ENCODE assay signal across 20 cellular contexts in genomic region chr19:42204684-42205083, GRCh38. TPM values are rescaled to one million over a fixed set of nuclear protein-coding genes. Genes with fewer than 3 reads are reported as not detected.
DNase-seq lines count a peak whose midpoint lies in the region; ATAC-seq, FAIRE-seq and TF ChIP-seq lines count a peak whose summit lies in the region.
"Had no signal": no experiment of that assay in that cellular context is flagged by ENCODE, and none has a peak within 500 bp of the region (broad histone marks: within the 10 kb centered on the region; RNA-seq: fewer than 3 reads in every experiment).

No MANE protein-coding gene starts in this region.

- no peaks in the 10 kb centered on the region for H3K9me3 ChIP-seq in A549
- H3K9me3 ChIP-seq in CD8-positive, alpha-beta memory T cell (ENCODE audit: low read length) = no peaks in the 10 kb centered on the region
- H3K9me3 ChIP-seq: body of pancreas, Caco-2, heart right ventricle, sigmoid colon had no signal

- no peak for ATAC-seq in A549
- no peak for ATAC-seq in activated CD8-positive, alpha-beta T cell treated with anti-CD3 and anti-CD28 coated beads for 36 hours
- ATAC-seq in HG03442 (IDR thresholded peaks at IDR 0.05; ENCODE audit: unreplicated experiment) = no peak
- ATAC-seq: body of pancreas, heart right ventricle had no signal

- no peaks in the 10 kb centered on the region for H3K27me3 ChIP-seq in CD8-positive, alpha-beta memory T cell (ENCODE audit: insufficient read depth, low read length, poor library complexity, severe bottlenecking)
- H3K27me3 ChIP-seq: body of pancreas, heart right ventricle, sigmoid colon had no signal

- H3K36me3 ChIP-seq in CD8-positive, alpha-beta memory T cell (ENCODE audit: insufficient read depth, low read length) = peaks cover 57% of the 10 kb centered on the region

- H3K27me3 Mint-ChIP-seq in CD8-positive, alpha-beta memory T cell = no peaks in the 10 kb centered on the region
- no peaks in the 10 kb centered on the region for H3K27me3 Mint-ChIP-seq in activated CD8-positive, alpha-beta T cell treated with anti-CD3 and anti-CD28 coated beads for 36 hours

- FAIRE-seq in A549 (lab: Jason Lieb, UNC) = peak; percentile 23
- FAIRE-seq: keratinocyte had no signal

- POLR2A ChIA-PET in A549 (lab: Yijun Ruan, JAX) = interaction anchor here (0.7 kb wide), 1 partner anchor 140 kb away, joined by 8 read pairs; no protein-coding TSS in a partner anchor
- POLR2A ChIA-PET in CD8-positive, alpha-beta memory T cell (lab: Charles Lee) = no interaction called here
- POLR2A ChIA-PET in activated CD8-positive, alpha-beta T cell treated with anti-CD3 and anti-CD28 coated beads for 36 hours (lab: Charles Lee) = no interaction called here
- POLR2A ChIA-PET in GM10248 (lab: Yijun Ruan, JAX) = interaction anchor here (0.6 kb wide), 1 partner anchor 119 kb away, joined by 3 read pairs; no protein-coding TSS in a partner anchor

- H3K4me2 ChIP-seq in A549 = no peak overlapping the region

- TF ChIP-seq CTCF in A549 (IDR thresholded peaks at IDR 0.05) = no peak
- no peak for TF ChIP-seq CTCF in activated CD8-positive, alpha-beta T cell treated with anti-CD3 and anti-CD28 coated beads for 36 hours (IDR thresholded peaks at IDR 0.05)
- no peak for TF ChIP-seq CTCF in GM10248 (IDR thresholded peaks at IDR 0.05; ENCODE audit: control extremely low read depth, extremely low read depth, low read depth, missing control alignments)
- TF ChIP-seq CTCF in lower leg skin (IDR thresholded peaks at IDR 0.05) = no peak

- WGBS in A549 (ENCODE audit: missing lambda C conversion rate) = 91% methylated on average over 6 of the region's 6 CpGs
- whole genome bisulfite sequencing in lower leg skin, 2 donors = 86 to 91% methylated on average over 6 of the region's 6 CpGs

- no peak overlapping the region for H3K27ac ChIP-seq in A549
- H3K27ac ChIP-seq in CD8-positive, alpha-beta memory T cell (ENCODE audit: low read depth, low read length) = no peak overlapping the region
- H3K27ac ChIP-seq: body of pancreas, heart right ventricle, parathyroid adenoma, sigmoid colon, WERI-Rb-1 had no signal

- H3K27ac Mint-ChIP-seq in CD8-positive, alpha-beta memory T cell = peak overlapping the region; percentile 30 to 97 (median 84)
- peak overlapping the region; percentile 56 for H3K27ac Mint-ChIP-seq in activated CD8-positive, alpha-beta T cell treated with anti-CD3 and anti-CD28 coated beads for 36 hours

- peaks cover 11 to 90% (median 21%) of the 10 kb centered on the region in 3 donors for H3K36me3 Mint-ChIP-seq in CD8-positive, alpha-beta memory T cell
- peaks cover 57% of the 10 kb centered on the region for H3K36me3 Mint-ChIP-seq in activated CD8-positive, alpha-beta T cell treated with anti-CD3 and anti-CD28 coated beads for 36 hours (ENCODE audit: low read depth)

- no peak for DNase-seq in A549 (ENCODE audit: low read depth in 1 of 2, low spot score in 1 of 2)
- no peak for DNase-seq in CD8-positive, alpha-beta memory T cell
- no peak for DNase-seq in activated CD8-positive, alpha-beta T cell treated with anti-CD3 and anti-CD28 coated beads for 36 hours
- DNase-seq in iPS-NIHi7 (ENCODE audit: extremely low spot score) = peak; percentile 68
- no peak for DNase-seq in GM10248 (ENCODE audit: extremely low spot score)
- no peak for DNase-seq in NCI-H2171 treated with DMSO at 0.1 percent for 48 hours (lab: John Stamatoyannopoulos, UW)
- DNase-seq in lower leg skin (ENCODE audit: low spot score in 2 of 2) = no peak
- DNase-seq: body of pancreas; Caco-2; heart right ventricle; NCI-H1417 treated with DMSO at 0.1 percent for 48 hours; NCI-H748 treated with DMSO at 0.1 percent for 48 hours; SIG-M5; sigmoid colon; stimulated activated naive CD4-positive, alpha-beta T cell; T-helper 2 cell; WERI-Rb-1 had no signal

- H3K4me1 Mint-ChIP-seq in CD8-positive, alpha-beta memory T cell = peaks cover 76 to 92% (median 90%) of the 10 kb centered on the region in 3 donors
- H3K4me1 Mint-ChIP-seq in activated CD8-positive, alpha-beta T cell treated with anti-CD3 and anti-CD28 coated beads for 36 hours (ENCODE audit: low read depth) = peaks cover 74% of the 10 kb centered on the region

- TF ChIP-seq EP300 in A549 (IDR thresholded peaks at IDR 0.05) = no peak

- no peaks in the 10 kb centered on the region for H3K9me3 Mint-ChIP-seq in CD8-positive, alpha-beta memory T cell
- H3K9me3 Mint-ChIP-seq in activated CD8-positive, alpha-beta T cell treated with anti-CD3 and anti-CD28 coated beads for 36 hours = no peaks in the 10 kb centered on the region

- H3K4me3 ChIP-seq in A549 (no peak overlapping the region), lower leg skin (ENCODE audit: low read depth, poor library complexity, severe bottlenecking) (no peak overlapping the region)
- H3K4me3 ChIP-seq in CD8-positive, alpha-beta memory T cell (ENCODE audit: low read length) = no peak overlapping the region
- H3K4me3 ChIP-seq: body of pancreas, heart right ventricle, sigmoid colon had no signal

- TF ChIP-seq RAD21 in A549 (conservative IDR thresholded peaks at IDR 0.05 in 1 of 2, IDR thresholded peaks at IDR 0.05 in 1 of 2) = no peak

- intact Hi-C loops in activated CD8-positive, alpha-beta T cell treated with anti-CD3 and anti-CD28 coated beads for 36 hours (cut with micrococcal nuclease) = no loop called here
- intact Hi-C loops in lower leg skin (cut with DNase I; ENCODE audit: low total_unique reads) = no loop called here

- CTCF ChIA-PET in A549 (lab: Yijun Ruan, JAX) = interaction anchor here (1.0 to 13.0 kb wide), 4 partner anchors 21 to 108 kb away, joined by 3 to 136 read pairs (median 31); partner anchors contain the start of gene POU2F2
- CTCF ChIA-PET in CD8-positive, alpha-beta memory T cell (lab: Charles Lee) = interaction anchor here (0.9 kb wide), 1 partner anchor 72 kb away, joined by 3 read pairs; no protein-coding TSS in a partner anchor
- CTCF ChIA-PET in activated CD8-positive, alpha-beta T cell treated with anti-CD3 and anti-CD28 coated beads for 36 hours (lab: Charles Lee) = no interaction called here
- CTCF ChIA-PET in GM10248 (lab: Yijun Ruan, JAX) = no interaction called here

- peak overlapping the region in 2 of 7 donors; percentile 17 to 48 for H3K4me3 Mint-ChIP-seq in CD8-positive, alpha-beta memory T cell
- no peak overlapping the region for H3K4me3 Mint-ChIP-seq in activated CD8-positive, alpha-beta T cell treated with anti-CD3 and anti-CD28 coated beads for 36 hours

- peaks cover 23% of the 10 kb centered on the region for H3K4me1 ChIP-seq in A549
- H3K4me1 ChIP-seq in CD8-positive, alpha-beta memory T cell (ENCODE audit: insufficient read depth, low read length) = peaks cover 72% of the 10 kb centered on the region

- TF ChIP-seq POLR2A in A549 (IDR thresholded peaks at IDR 0.05; ENCODE audit: low read length) = no peak
- TF ChIP-seq POLR2A in lower leg skin (IDR thresholded peaks at IDR 0.05) = no peak

TF ChIP-seq in A549, 52 proteins besides CTCF, POLR2A, EP300 and RAD21:
- no peak for TF ChIP-seq FOSB (CRISPR knock-in tag; IDR thresholded peaks at IDR 0.05)
- no peak for TF ChIP-seq NR3C1 (IDR thresholded peaks at IDR 0.05)
- no peak for TF ChIP-seq MAFK (IDR thresholded peaks at IDR 0.05; ENCODE audit: partially characterized antibody)

RNA-seq across cellular contexts. Expression of gene DEDD2, which starts 12.8 kb away (rescaled TPM):
- polyA plus RNA-seq in A549 (2011; rRNA removed) (30.8 and 37.9 TPM in 2 replicates), A549 (2017; fragmentation: RNase III; extraction: RNeasy Plus Mini Kit Qiagen cat#74134 plus additional on column Dnase treatment) (39.7 to 54.1 TPM (median 43.2 TPM) in 3 replicates)
- polyA plus RNA-seq in A549 (2012; cell fraction: cytosol; rRNA removed) = 72.8 and 91.8 TPM in 2 replicates
- 65.3 and 65.8 TPM in 2 replicates for polyA plus RNA-seq in A549 (2012; cell fraction: nucleus; rRNA removed)
- 29.4 and 37.6 TPM in 2 replicates for polyA minus RNA-seq in A549 (2011; rRNA and poly(A)+ RNA removed)
- 10 to 100 TPM; 30.0 to 32.7 TPM for total RNA-seq in CD8-positive, alpha-beta memory T cell
- 163 TPM for polyA plus RNA-seq in CD8-positive, alpha-beta memory T cell
- 10 to 100 TPM; 21.7 to 22.5 TPM for total RNA-seq in activated CD8-positive, alpha-beta T cell treated with anti-CD3 and anti-CD28 coated beads for 36 hours
- 100 to 1,000 TPM in 2 of 4 donors, 10 to 100 TPM in 2; 82.9 to 135 (median 93.5) TPM for total RNA-seq in lower leg skin

RNA-seq across cellular contexts. Expression of gene ZNF526, which starts 15.4 kb away (rescaled TPM):
- 7.1 and 8.7 TPM in 2 replicates for polyA plus RNA-seq in A549 (2011; rRNA removed)
- 5.9 and 8.4 TPM in 2 replicates for polyA plus RNA-seq in A549 (2012; cell fraction: cytosol; rRNA removed)
- 9.9 and 14.4 TPM in 2 replicates for polyA plus RNA-seq in A549 (2012; cell fraction: nucleus; rRNA removed)
- 12.2 to 12.9 TPM (median 12.6 TPM) in 3 replicates for polyA plus RNA-seq in A549 (2017; fragmentation: RNase III; extraction: RNeasy Plus Mini Kit Qiagen cat#74134 plus additional on column Dnase treatment)
- 22.7 and 24.7 TPM in 2 replicates for polyA minus RNA-seq in A549 (2011; rRNA and poly(A)+ RNA removed)
- total RNA-seq in CD8-positive, alpha-beta memory T cell = 10 to 100 TPM; 18.4 to 20.5 TPM
- polyA plus RNA-seq in CD8-positive, alpha-beta memory T cell = 9.0 TPM
- 10 to 100 TPM; 12.0 to 12.3 TPM for total RNA-seq in activated CD8-positive, alpha-beta T cell treated with anti-CD3 and anti-CD28 coated beads for 36 hours
- total RNA-seq in lower leg skin = 10 to 100 TPM in 1 of 4 donors, 1 to 10 TPM in 3; 6.9 to 10.7 (median 8.6) TPM

RNA-seq across cellular contexts. Expression of gene GSK3A, which starts 37.7 kb away (rescaled TPM):
- polyA plus RNA-seq in A549 (2011; rRNA removed) = 55.2 and 79.7 TPM in 2 replicates
- polyA plus RNA-seq in A549 (2012; cell fraction: cytosol; rRNA removed) = 82.6 and 118 TPM in 2 replicates
- polyA plus RNA-seq in A549 (2012; cell fraction: nucleus; rRNA removed) = 80.7 and 99.8 TPM in 2 replicates
- 81.0 to 85.1 TPM (median 84.0 TPM) in 3 replicates for polyA plus RNA-seq in A549 (2017; fragmentation: RNase III; extraction: RNeasy Plus Mini Kit Qiagen cat#74134 plus additional on column Dnase treatment)
- polyA minus RNA-seq in A549 (2011; rRNA and poly(A)+ RNA removed) = 69.2 and 87.0 TPM in 2 replicates
- 10 to 100 TPM; 52.9 to 53.5 TPM for total RNA-seq in CD8-positive, alpha-beta memory T cell
- polyA plus RNA-seq in CD8-positive, alpha-beta memory T cell = 23.8 TPM
- total RNA-seq in activated CD8-positive, alpha-beta T cell treated with anti-CD3 and anti-CD28 coated beads for 36 hours = 10 to 100 TPM; 30.5 to 31.7 TPM
- total RNA-seq in lower leg skin = 10 to 100 TPM; 31.4 to 42.0 (median 34.1) TPM

RNA-seq across cellular contexts. Expression of gene ERF, which starts 50.2 kb away (rescaled TPM):
- 71.9 and 103 TPM in 2 replicates for polyA plus RNA-seq in A549 (2011; rRNA removed)
- 115 and 150 TPM in 2 replicates for polyA plus RNA-seq in A549 (2012; cell fraction: cytosol; rRNA removed)
- polyA plus RNA-seq in A549 (2012; cell fraction: nucleus; rRNA removed) = 307 and 352 TPM in 2 replicates
- 107 to 123 TPM (median 120 TPM) in 3 replicates for polyA plus RNA-seq in A549 (2017; fragmentation: RNase III; extraction: RNeasy Plus Mini Kit Qiagen cat#74134 plus additional on column Dnase treatment)
- 113 and 120 TPM in 2 replicates for polyA minus RNA-seq in A549 (2011; rRNA and poly(A)+ RNA removed)
- 10 to 100 TPM; 58.7 to 64.7 TPM for total RNA-seq in CD8-positive, alpha-beta memory T cell
- polyA plus RNA-seq in CD8-positive, alpha-beta memory T cell = 5.1 TPM
- total RNA-seq in activated CD8-positive, alpha-beta T cell treated with anti-CD3 and anti-CD28 coated beads for 36 hours = 10 to 100 TPM; 60.0 to 69.2 TPM
- total RNA-seq in lower leg skin = 10 to 100 TPM; 29.9 to 44.0 (median 36.9) TPM

Comparison
In these comparisons a context has a peak if more than half of its experiments do, and no peak if none do; other contexts are left out.
1. CTCF ChIA-PET loops: an anchor here in A549 (1.0 to 13.0 kb wide) and CD8-positive, alpha-beta memory T cell (0.9 kb wide); none called in activated CD8-positive, alpha-beta T cell treated with anti-CD3 and anti-CD28 coated beads for 36 hours and GM10248.
2. POLR2A ChIA-PET loops: an anchor here in A549 (0.7 kb wide) and GM10248 (0.6 kb wide); none called in CD8-positive, alpha-beta memory T cell and activated CD8-positive, alpha-beta T cell treated with anti-CD3 and anti-CD28 coated beads for 36 hours.